In the genomic region with DNA sequence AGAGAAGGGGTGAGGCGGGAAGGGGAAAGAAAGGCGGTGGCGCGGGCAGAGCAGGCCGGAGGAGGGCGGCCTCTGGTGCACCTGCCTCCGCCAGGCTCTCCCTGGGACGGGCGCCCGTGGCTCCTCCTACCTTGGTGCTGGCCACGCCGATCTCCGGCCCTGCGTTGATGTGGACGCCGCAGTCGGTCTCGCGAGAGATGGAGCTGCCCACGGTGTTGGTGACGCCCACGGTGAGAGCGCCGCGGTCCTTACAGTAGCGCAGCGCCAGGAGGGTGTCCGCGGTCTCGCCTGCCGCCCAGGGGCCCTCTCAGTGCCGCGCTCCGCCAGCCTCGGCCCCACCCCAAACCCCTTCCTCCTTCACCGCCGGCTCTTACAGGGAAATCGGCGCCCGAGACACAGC, we compare ENCODE assay signal across 8 cellular contexts. TPM values are rescaled to one million over a fixed set of nuclear protein-coding genes. Genes with fewer than 3 reads are reported as not detected.
DNase-seq lines count a peak whose midpoint lies in the region; ATAC-seq, FAIRE-seq and TF ChIP-seq lines count a peak whose summit lies in the region.

No MANE protein-coding gene starts in this region.

- peak overlapping the region in 1 of 2 donors; percentile 71 for H3K4me3 Mint-ChIP-seq in activated T-cell treated with anti-CD3 and anti-CD28 coated beads, Interleukin-2, amount 50 U/mL, for 72 hours

- 92 to 94% methylated on average over 29 to 40 of the region's 40 CpGs for WGBS in GM23248 (ENCODE audit: low coverage in 1 of 2, low lambda C conversion rate in 2 of 2, missing lambda C conversion rate in 2 of 2), 2 experiments

- peak; percentile 26 to 96 for ATAC-seq in activated T-cell treated with anti-CD3 and anti-CD28 coated beads, Interleukin-2, amount 50 U/mL, for 72 hours (replicated peaks in 1 of 2)
- no peak for ATAC-seq in HG03139 (IDR thresholded peaks at IDR 0.05; ENCODE audit: unreplicated experiment)
- ATAC-seq in GM18907 (IDR thresholded peaks at IDR 0.05; ENCODE audit: unreplicated experiment), result no peak

- peak overlapping the region; percentile 32 to 84 for H3K4me3 ChIP-seq in kidney (ENCODE audit: low read length in 2 of 2)
- H3K4me3 ChIP-seq in GM23248, result no peak overlapping the region

- DNase-seq in NCI-H2029 treated with DMSO at 0.1 percent for 48 hours (lab: John Stamatoyannopoulos, UW), result peak; percentile 35
- peak in 1 of 2 donors; percentile 79 for DNase-seq in activated T-cell treated with anti-CD3 and anti-CD28 coated beads, Interleukin-2, amount 50 U/mL, for 72 hours
- DNase-seq in kidney, result peak; percentile 78
- peak; percentile 35 for DNase-seq in stimulated activated CD8-positive, alpha-beta memory T cell treated with anti-CD3 and anti-CD28 coated beads, Interleukin-7, amount 100 ng/mL, for 24 hours (ENCODE audit: low read depth)
- no peak for DNase-seq in GM23248

- no peaks in the 10 kb centered on the region for H3K9me3 Mint-ChIP-seq in activated T-cell treated with anti-CD3 and anti-CD28 coated beads, Interleukin-2, amount 50 U/mL, for 72 hours

- H3K27me3 ChIP-seq in GM23248 (replicated peaks; ENCODE audit: insufficient read depth), result no peaks in the 10 kb centered on the region

- H3K4me1 ChIP-seq in kidney (ENCODE audit: control insufficient read depth in 1 of 2, insufficient read depth in 1 of 2, low read depth in 1 of 2, low read length in 2 of 2) (no peaks in the 10 kb centered on the region), GM23248 (ENCODE audit: insufficient read depth) (no peaks in the 10 kb centered on the region)

- H3K79me2 ChIP-seq in GM23248 (ENCODE audit: insufficient read depth), result no peaks in the 10 kb centered on the region

- in situ Hi-C loops in GM23248 (cut with MboI), result no loop called here

- TF ChIP-seq POLR2A in GM19193 (IDR thresholded peaks at IDR 0.05; ENCODE audit: extremely low read depth, insufficient read depth, insufficient read length), result peak; percentile 44

- no peaks in the 10 kb centered on the region for H4K20me1 ChIP-seq in GM23248 (ENCODE audit: insufficient read depth)

- H3K36me3 ChIP-seq in kidney (ENCODE audit: control insufficient read depth in 1 of 2, insufficient read depth in 2 of 2, low read length in 2 of 2) (no peaks in the 10 kb centered on the region), GM23248 (ENCODE audit: low read depth) (peaks cover 25% of the 10 kb centered on the region; the same call in 1 of the 2 replicates)

- no peak overlapping the region for H3K27ac ChIP-seq in kidney (ENCODE audit: low read depth in 2 of 2, low read length in 2 of 2)
- no peak overlapping the region for H3K27ac ChIP-seq in GM23248

- H3F3A ChIP-seq in GM23248 (ENCODE audit: insufficient read depth), result no peaks in the 10 kb centered on the region

- intact Hi-C loops in kidney (cut with DNase I), result no loop called here

- no peak for FAIRE-seq in kidney (lab: Jason Lieb, UNC)

- H3K27me3 Mint-ChIP-seq in activated T-cell treated with anti-CD3 and anti-CD28 coated beads, Interleukin-2, amount 50 U/mL, for 72 hours (ENCODE audit: low read depth), result no peaks in the 10 kb centered on the region

- no peaks in the 10 kb centered on the region for H3K9me3 ChIP-seq in kidney (ENCODE audit: control insufficient read depth in 1 of 2, low read length in 2 of 2)
- no peaks in the 10 kb centered on the region for H3K9me3 ChIP-seq in GM23248 (ENCODE audit: low read depth)

- H3K9ac ChIP-seq in kidney (ENCODE audit: low read length in 2 of 2) (peak overlapping the region in 1 of 2 donors; percentile 78), GM23248 (no peak overlapping the region)

- TF ChIP-seq CTCF in kidney (IDR thresholded peaks at IDR 0.05; ENCODE audit: borderline replicate concordance, extremely low read depth, insufficient read depth), result no peak

- H2AFZ ChIP-seq in GM23248, result no peak overlapping the region

- no peaks in the 10 kb centered on the region for H3K4me1 Mint-ChIP-seq in activated T-cell treated with anti-CD3 and anti-CD28 coated beads, Interleukin-2, amount 50 U/mL, for 72 hours (ENCODE audit: low read depth)

- no peak overlapping the region for H3K4me2 ChIP-seq in GM23248 (ENCODE audit: unreplicated experiment)

- H3K9me2 ChIP-seq in GM23248 (ENCODE audit: insufficient read depth), result no peaks in the 10 kb centered on the region

- peaks cover 0 to 1% of the 10 kb centered on the region in 2 donors for H3K36me3 Mint-ChIP-seq in activated T-cell treated with anti-CD3 and anti-CD28 coated beads, Interleukin-2, amount 50 U/mL, for 72 hours (ENCODE audit: insufficient read depth in 2 of 2)

- no peak overlapping the region for H3K27ac Mint-ChIP-seq in activated T-cell treated with anti-CD3 and anti-CD28 coated beads, Interleukin-2, amount 50 U/mL, for 72 hours

RNA-seq across cellular contexts. Expression of gene MAPK9, which starts 21.8 kb away (rescaled TPM):
- 10 to 100 TPM; 39.7 to 50.3 TPM for total RNA-seq in activated T-cell treated with anti-CD3 and anti-CD28 coated beads, Interleukin-2, amount 50 U/mL, for 72 hours
- 30.9 TPM for total RNA-seq in kidney
- polyA plus RNA-seq in kidney (ENCODE audit: insufficient read depth, low read depth, low replicate concordance) (17.3 TPM), GM23248 (2016; fragmentation: Nextera tagmentation; extraction: Ambion mirVana) (22.5 and 24.1 TPM in 2 replicates)
- total RNA-seq in GM23248 (2014; rRNA removed; shearing (Covaris generic)), result 23.0 and 23.7 TPM in 2 replicates

RNA-seq across cellular contexts. Expression of gene GFPT2, which starts 39.5 kb away (rescaled TPM):
- total RNA-seq in activated T-cell treated with anti-CD3 and anti-CD28 coated beads, Interleukin-2, amount 50 U/mL, for 72 hours, result under 1 TPM; 0.39 to 0.70 TPM
- 15.9 TPM for total RNA-seq in kidney
- polyA plus RNA-seq in kidney (ENCODE audit: insufficient read depth, low read depth, low replicate concordance) (2.7 TPM), GM23248 (2016; fragmentation: Nextera tagmentation; extraction: Ambion mirVana) (71.0 and 75.3 TPM in 2 replicates)
- 45.2 and 49.1 TPM in 2 replicates for total RNA-seq in GM23248 (2014; rRNA removed; shearing (Covaris generic))

Comparison
In these comparisons a context has a peak if more than half of its experiments do, and no peak if none do; other contexts are left out.
1. ATAC-seq: peak in activated T-cell treated with anti-CD3 and anti-CD28 coated beads, Interleukin-2, amount 50 U/mL, for 72 hours (2 of 2); none in HG03139 (single experiment) and GM18907 (single experiment).